In genomic region chr11:3946445-3947017, GRCh38 we compare ENCODE assay signal across 2 cellular contexts.
TF ChIP-seq lines count a peak whose summit lies in the region.

No MANE protein-coding gene starts in this region.

TF ChIP-seq in SK-N-SH treated with all-trans-retinoic acid at 6 μM for 48 hours, 23 proteins besides CTCF, POLR2A, EP300 and RAD21 (continued from another document):
- TF ChIP-seq TSHZ2 (CRISPR knock-in tag; IDR thresholded peaks at IDR 0.05) (no peak), SNAI2 (CRISPR knock-in tag; IDR thresholded peaks at IDR 0.05) (no peak), CREB5 (CRISPR knock-in tag; IDR thresholded peaks at IDR 0.05; ENCODE audit: low read depth) (no peak), ZFP3 (CRISPR knock-in tag; IDR thresholded peaks at IDR 0.05) (no peak), PATZ1 (CRISPR knock-in tag; IDR thresholded peaks at IDR 0.05; ENCODE audit: borderline replicate concordance) (no peak), CSDC2 (CRISPR knock-in tag; IDR thresholded peaks at IDR 0.05) (no peak), ARNTL (CRISPR knock-in tag; IDR thresholded peaks at IDR 0.05; ENCODE audit: borderline replicate concordance, low read depth) (no peak), OSR1 (CRISPR knock-in tag; IDR thresholded peaks at IDR 0.05) (no peak), RARB (CRISPR knock-in tag; IDR thresholded peaks at IDR 0.05) (no peak), GLIS3 (CRISPR knock-in tag; IDR thresholded peaks at IDR 0.05) (no peak), BACH2 (CRISPR knock-in tag; IDR thresholded peaks at IDR 0.05; ENCODE audit: borderline replicate concordance) (no peak), ZNF565 (CRISPR knock-in tag; conservative IDR thresholded peaks at IDR 0.05; ENCODE audit: low read depth) (no peak), ZNF8 (CRISPR knock-in tag; IDR thresholded peaks at IDR 0.05) (no peak), PPARA (CRISPR knock-in tag; IDR thresholded peaks at IDR 0.05; ENCODE audit: borderline replicate concordance) (no peak), TOX (CRISPR knock-in tag; IDR thresholded peaks at IDR 0.05; ENCODE audit: borderline replicate concordance) (no peak), ZNF70 (CRISPR knock-in tag; IDR thresholded peaks at IDR 0.05) (no peak), ESRRG (CRISPR knock-in tag; IDR thresholded peaks at IDR 0.05) (no peak), TCF4 (CRISPR knock-in tag; IDR thresholded peaks at IDR 0.05; ENCODE audit: borderline replicate concordance) (no peak), ZC3H10 (CRISPR knock-in tag; IDR thresholded peaks at IDR 0.05) (no peak)
TF ChIP-seq in SK-N-SH treated with all-trans-retinoic acid at 6 μM for 48 hours: peak in this region for 0.

TF ChIP-seq in SK-N-SH, 30 proteins besides CTCF, POLR2A, EP300 and RAD21 (continued from another document):
- TF ChIP-seq MAX (IDR thresholded peaks at IDR 0.05; ENCODE audit: low read depth) (no peak), SIN3A (IDR thresholded peaks at IDR 0.05; ENCODE audit: borderline replicate concordance, low read depth, low read length) (no peak), JUND (IDR thresholded peaks at IDR 0.05) (no peak)
